ENCODE assay signal across 8 cellular contexts in genomic region chr7:129188372-129188891, GRCh38. TPM values are rescaled to one million over a fixed set of nuclear protein-coding genes. Genes with fewer than 3 reads are reported as not detected.
DNase-seq lines count a peak whose midpoint lies in the region; ATAC-seq, FAIRE-seq and TF ChIP-seq lines count a peak whose summit lies in the region.

Gene SMO (plus strand): TSS chr7:129188633. CDS start chr7:129189152, 519 bp downstream.

- H3K27me3 ChIP-seq in RWPE2 (ENCODE audit: insufficient read depth, poor library complexity, severe bottlenecking) = no peaks in the 10 kb centered on the region

- H3K4me1 Mint-ChIP-seq in endothelial cell (ENCODE audit: unreplicated experiment) = peaks cover 17% of the 10 kb centered on the region

- peak within 1 kb of the TSS; percentile 94 for H3K4me3 Mint-ChIP-seq in endothelial cell (ENCODE audit: unreplicated experiment)

- H3K4me1 ChIP-seq in RWPE2 (ENCODE audit: insufficient read depth, poor library complexity, severe bottlenecking) = peaks cover 4% of the 10 kb centered on the region
- peaks cover 4% of the 10 kb centered on the region for H3K4me1 ChIP-seq in mucosa of descending colon (ENCODE audit: low read depth)

- intact Hi-C loops in mucosa of descending colon (cut with DNase I, micrococcal nuclease) = no loop called here

- ATAC-seq in RWPE2 (ENCODE audit: low read depth) (peak; percentile 59), mucosa of descending colon (peak; percentile 70), GM19452 (IDR thresholded peaks at IDR 0.05; ENCODE audit: unreplicated experiment) (no peak)

- peaks cover 4% of the 10 kb centered on the region for H3K27me3 Mint-ChIP-seq in endothelial cell (ENCODE audit: unreplicated experiment)

- H3K36me3 Mint-ChIP-seq in endothelial cell (ENCODE audit: low read depth, unreplicated experiment) = no peaks in the 10 kb centered on the region

- H3K4me3 ChIP-seq in RWPE2 (ENCODE audit: severe bottlenecking) (peak within 1 kb of the TSS; percentile 76), mucosa of descending colon (peak within 1 kb of the TSS; percentile 19)

- no peak for TF ChIP-seq CTCF in GM13976 (IDR thresholded peaks at IDR 0.05; ENCODE audit: borderline replicate concordance, control extremely low read depth, extremely low read depth, insufficient read depth, missing control alignments)
- TF ChIP-seq CTCF in RWPE2 (IDR thresholded peaks at IDR 0.05; ENCODE audit: poor library complexity, severe bottlenecking) = no peak
- TF ChIP-seq CTCF in endothelial cell (IDR thresholded peaks at IDR 0.05; ENCODE audit: unreplicated experiment) = no peak
- TF ChIP-seq CTCF in mucosa of descending colon (IDR thresholded peaks at IDR 0.05) = no peak

- H3K36me3 ChIP-seq in RWPE2 (ENCODE audit: low read depth) (no peaks in the 10 kb centered on the region), mucosa of descending colon (ENCODE audit: low read depth) (no peaks in the 10 kb centered on the region)

- no peak within 1 kb of the TSS for H3K27ac ChIP-seq in RWPE2 (ENCODE audit: poor library complexity, severe bottlenecking)

- H3K27ac Mint-ChIP-seq in endothelial cell (ENCODE audit: unreplicated experiment) = no peak within 1 kb of the TSS

- H3K9me3 ChIP-seq in RWPE2 (ENCODE audit: severe bottlenecking) (no peaks in the 10 kb centered on the region), mucosa of descending colon (no peaks in the 10 kb centered on the region)

- in situ Hi-C loops in GM13976 (cut with MboI; ENCODE audit: low sequenced_read_pairs, unreplicated experiment) = no loop called here

- no peak for FAIRE-seq in urothelium cell line (lab: Jason Lieb, UNC)

- DNase-seq in AG08396 (ENCODE audit: low spot score) (peak; percentile 74), GM13976 (ENCODE audit: low spot score) (peak; percentile 79), RWPE2 (ENCODE audit: low spot score) (no peak), endothelial cell (ENCODE audit: low spot score) (peak; percentile 57), mucosa of descending colon (peak in 2 of 3 donors; percentile 37 to 52), urothelium cell line (ENCODE audit: low spot score) (peak; percentile 71), NCI-H2196 treated with DMSO at 0.1 percent for 48 hours (lab: John Stamatoyannopoulos, UW; ENCODE audit: unreplicated experiment) (no peak)

- no peaks in the 10 kb centered on the region for H3K9me3 Mint-ChIP-seq in endothelial cell (ENCODE audit: unreplicated experiment)

RNA-seq across cellular contexts. Expression of gene SMO, which starts in this region (rescaled TPM):
- total RNA-seq in endothelial cell (ENCODE audit: unreplicated experiment) (17.4 TPM), mucosa of descending colon (10 to 100 TPM in 1 of 3 donors, 1 to 10 TPM in 2; 2.1 to 11.2 (median 2.2) TPM)

Comparison
In these comparisons a context has a peak if more than half of its experiments do, and no peak if none do; other contexts are left out.
1. DNase-seq: peak in AG08396 (single experiment), GM13976 (single experiment), endothelial cell (single experiment), mucosa of descending colon (2 of 3) and urothelium cell line (single experiment); none in RWPE2 (single experiment) and NCI-H2196 treated with DMSO at 0.1 percent for 48 hours (single experiment).